Comparison of ENCODE assay signal across 9 cellular contexts in the genomic region with DNA sequence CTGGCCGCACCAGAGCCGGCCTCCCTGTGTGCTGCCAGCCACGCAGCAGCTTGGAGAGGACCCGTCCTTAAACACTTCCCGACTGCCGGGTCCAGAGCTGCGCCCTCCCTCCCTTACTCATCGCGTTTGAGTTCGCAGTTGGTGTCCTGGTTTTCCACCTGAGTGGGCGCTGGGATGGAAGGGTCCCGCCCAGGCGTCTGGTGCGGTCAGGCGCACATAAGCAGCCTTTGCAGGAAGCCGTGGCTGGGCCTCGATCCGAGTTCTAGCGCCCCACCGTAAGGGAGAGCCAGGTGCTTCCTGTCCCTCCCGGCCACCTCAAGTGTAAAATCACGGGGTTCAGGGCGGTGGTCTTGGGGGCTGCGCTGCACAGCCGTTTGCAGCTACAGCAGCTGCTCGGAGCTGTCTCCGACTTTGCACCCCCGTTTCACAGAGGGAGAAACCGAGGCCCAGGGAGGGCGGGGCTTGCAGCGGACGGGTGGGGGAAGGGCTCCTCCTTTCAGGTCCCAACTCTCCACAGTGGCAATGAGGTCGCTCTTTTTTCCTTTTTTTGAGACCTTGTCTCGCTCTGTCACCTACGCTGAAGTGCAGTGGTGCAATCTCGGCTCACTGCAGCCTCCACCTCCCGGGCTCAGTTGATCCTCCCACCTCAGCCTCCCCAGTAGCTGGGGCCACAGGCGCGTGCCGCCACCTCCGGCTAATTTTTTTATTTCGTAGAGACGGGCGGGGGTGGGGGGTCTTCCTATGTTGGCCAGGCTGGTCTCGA. TPM values are rescaled to one million over a fixed set of nuclear protein-coding genes. Genes with fewer than 3 reads are reported as not detected.
DNase-seq lines count a peak whose midpoint lies in the region; ATAC-seq, FAIRE-seq and TF ChIP-seq lines count a peak whose summit lies in the region.
"Had no signal": no experiment of that assay in that cellular context is flagged by ENCODE, and none has a peak within 500 bp of the region (broad histone marks: within the 10 kb centered on the region; RNA-seq: fewer than 3 reads in every experiment).

No MANE protein-coding gene starts in this region.

- no peaks in the 10 kb centered on the region for H3K79me2 ChIP-seq in MM.1S (ENCODE audit: low read length)

- H3K9ac ChIP-seq in MM.1S (ENCODE audit: low read length) = no peak overlapping the region

- intact Hi-C loops in dendritic cell treated with granulocyte-macrophage colony-stimulating factor and Interleukin-4, amounts not matched to agents 40 ng/mL and 50 ng/mL, for 4 days (cut with micrococcal nuclease) = no loop called here
- intact Hi-C loops in pancreas (cut with DNase I) = no loop called here
- intact Hi-C loops in posterior cingulate gyrus (cut with DNase I) = no loop called here

- peaks cover 45% of the 10 kb centered on the region for H3K27me3 Mint-ChIP-seq in dendritic cell treated with granulocyte-macrophage colony-stimulating factor and Interleukin-4, amounts not matched to agents 40 ng/mL and 50 ng/mL, for 4 days

- WGBS in pancreas, 2 donors = 67% methylated on average over 44 to 45 of the region's 45 CpGs

- no peaks in the 10 kb centered on the region for H3K9me3 ChIP-seq in MM.1S (replicated peaks; ENCODE audit: insufficient read depth, low read length)
- H3K9me3 ChIP-seq in pancreas = no peaks in the 10 kb centered on the region

- H3F3A ChIP-seq in MM.1S (ENCODE audit: insufficient read depth, low read length) = no peaks in the 10 kb centered on the region

- H3K4me1 ChIP-seq in MM.1S (ENCODE audit: low read length) (no peaks in the 10 kb centered on the region), pancreas (peaks cover 0 to 7% (median 5%) of the 10 kb centered on the region in 3 donors)

- H2AFZ ChIP-seq in MM.1S (ENCODE audit: low read length) = no peak overlapping the region

- no peak for TF ChIP-seq CTCF in MM.1S (IDR thresholded peaks at IDR 0.05; ENCODE audit: low read length)
- TF ChIP-seq CTCF in pancreas (IDR thresholded peaks at IDR 0.05) = no peak

- H3K27me3 ChIP-seq in MM.1S (replicated peaks; ENCODE audit: insufficient read depth, low read length) = no peaks in the 10 kb centered on the region
- H3K27me3 ChIP-seq in pancreas = no peaks in the 10 kb centered on the region

- no peaks in the 10 kb centered on the region for H3K36me3 ChIP-seq in MM.1S (replicated peaks; ENCODE audit: insufficient read depth, low read length)
- H3K36me3 ChIP-seq in pancreas = no peaks in the 10 kb centered on the region

- H3K27ac ChIP-seq in MM.1S (ENCODE audit: low read length) (no peak overlapping the region), pancreas (no peak overlapping the region)

- no peaks in the 10 kb centered on the region for H3K9me3 Mint-ChIP-seq in dendritic cell treated with granulocyte-macrophage colony-stimulating factor and Interleukin-4, amounts not matched to agents 40 ng/mL and 50 ng/mL, for 4 days

- H3K9me2 ChIP-seq in MM.1S (replicated peaks; ENCODE audit: insufficient read depth, low read length) = no peaks in the 10 kb centered on the region

- no peak overlapping the region for H3K27ac Mint-ChIP-seq in dendritic cell treated with granulocyte-macrophage colony-stimulating factor and Interleukin-4, amounts not matched to agents 40 ng/mL and 50 ng/mL, for 4 days

- peak overlapping the region; percentile 71 for H3K4me3 Mint-ChIP-seq in dendritic cell treated with granulocyte-macrophage colony-stimulating factor and Interleukin-4, amounts not matched to agents 40 ng/mL and 50 ng/mL, for 4 days

- peaks cover 54% of the 10 kb centered on the region for H3K36me3 Mint-ChIP-seq in dendritic cell treated with granulocyte-macrophage colony-stimulating factor and Interleukin-4, amounts not matched to agents 40 ng/mL and 50 ng/mL, for 4 days (ENCODE audit: low read depth)

- FAIRE-seq in pancreas (lab: Jason Lieb, UNC) = no peak

- H3K4me1 Mint-ChIP-seq in dendritic cell treated with granulocyte-macrophage colony-stimulating factor and Interleukin-4, amounts not matched to agents 40 ng/mL and 50 ng/mL, for 4 days (ENCODE audit: low read depth) = peaks cover 23% of the 10 kb centered on the region

- ATAC-seq in pancreas = no peak
- ATAC-seq in GM21367 (IDR thresholded peaks at IDR 0.05; ENCODE audit: unreplicated experiment) = no peak
- no peak for ATAC-seq in GM21360 (IDR thresholded peaks at IDR 0.05; ENCODE audit: unreplicated experiment)

- DNase-seq in DMS153 treated with DMSO at 0.1 percent for 48 hours (lab: John Stamatoyannopoulos, UW; ENCODE audit: unreplicated experiment) (peak; percentile 4), MM.1S (peak; percentile 25), pancreas (no peak), posterior cingulate gyrus (no peak)
- DNase-seq in central memory CD4-positive, alpha-beta T cell = no peak

- H3K4me3 ChIP-seq in MM.1S (ENCODE audit: low read length) (no peak overlapping the region; the same call in 1 of the 2 replicates), pancreas (peak overlapping the region; percentile 21 to 86 (median 50))

- no peak overlapping the region for H3K4me2 ChIP-seq in MM.1S (ENCODE audit: low read depth, low read length)

- H4K20me1 ChIP-seq in MM.1S (ENCODE audit: insufficient read depth, low read length) = no peaks in the 10 kb centered on the region

RNA-seq across cellular contexts. Expression of gene LRCOL1, which starts 51.3 kb away (rescaled TPM):
- not detected for total RNA-seq in pancreas
- under 1 TPM in 1 of 2 donors, not detected in 1; 0.21 TPM for polyA plus RNA-seq in pancreas
- total RNA-seq: M059J had no signal

RNA-seq across cellular contexts. Expression of gene P2RX2, which starts 59.5 kb away (rescaled TPM):
- total RNA-seq in pancreas = under 1 TPM in 3 of 6 donors, not detected in 3; 0.08 to 0.37 (median 0.09) TPM
- polyA plus RNA-seq in pancreas = 10 to 100 TPM in 1 of 2 donors, 1 to 10 TPM in 1; 6.1 to 12.0 TPM
- total RNA-seq: M059J had no signal

Comparison
In these comparisons a context has a peak if more than half of its experiments do, and no peak if none do; other contexts are left out.
1. DNase-seq: peak in DMS153 treated with DMSO at 0.1 percent for 48 hours (single experiment) and MM.1S (single experiment); none in pancreas (0 of 6), posterior cingulate gyrus (0 of 10) and central memory CD4-positive, alpha-beta T cell (single experiment).